ENCODE assay signal across 1 cellular context in the genomic region with DNA sequence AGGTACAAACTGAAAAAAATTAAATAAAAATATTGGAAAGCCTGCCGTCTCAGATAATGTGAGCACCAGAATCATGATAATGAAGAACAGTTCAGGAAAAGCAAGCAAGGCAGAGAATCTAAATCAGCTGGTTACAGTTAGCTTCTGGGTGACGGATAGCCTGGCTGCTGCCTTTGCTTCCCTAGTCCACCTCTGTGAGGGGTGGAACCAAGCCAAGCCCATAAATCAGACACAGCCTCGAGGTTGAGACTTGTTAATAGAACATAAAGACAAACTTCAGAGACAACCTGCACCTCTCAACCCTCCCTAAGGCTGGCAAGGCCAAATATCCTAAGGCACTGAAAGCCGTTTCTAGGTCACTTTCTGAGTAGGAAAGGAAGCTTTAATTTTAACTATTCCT.
TF ChIP-seq lines count a peak whose summit lies in the region.

No MANE protein-coding gene starts in this region.

TF ChIP-seq in SK-N-SH, 30 proteins besides CTCF, POLR2A, EP300 and RAD21 (continued from another document):
- TF ChIP-seq, protein P1, sequence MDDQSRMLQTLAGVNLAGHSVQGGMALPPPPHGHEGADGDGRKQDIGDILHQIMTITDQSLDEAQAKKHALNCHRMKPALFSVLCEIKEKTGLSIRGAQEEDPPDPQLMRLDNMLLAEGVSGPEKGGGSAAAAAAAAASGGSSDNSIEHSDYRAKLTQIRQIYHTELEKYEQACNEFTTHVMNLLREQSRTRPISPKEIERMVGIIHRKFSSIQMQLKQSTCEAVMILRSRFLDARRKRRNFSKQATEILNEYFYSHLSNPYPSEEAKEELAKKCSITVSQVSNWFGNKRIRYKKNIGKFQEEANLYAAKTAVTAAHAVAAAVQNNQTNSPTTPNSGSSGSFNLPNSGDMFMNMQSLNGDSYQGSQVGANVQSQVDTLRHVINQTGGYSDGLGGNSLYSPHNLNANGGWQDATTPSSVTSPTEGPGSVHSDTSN (IDR thresholded peaks at IDR 0.05) = peak; percentile 93
- TF ChIP-seq FOSL2 (IDR thresholded peaks at IDR 0.05; ENCODE audit: borderline replicate concordance, low read depth) (no peak), GABPA (IDR thresholded peaks at IDR 0.05; ENCODE audit: low read depth) (no peak), NFIC (IDR thresholded peaks at IDR 0.05; ENCODE audit: borderline replicate concordance) (peak; percentile 85), RFX5 (IDR thresholded peaks at IDR 0.05; ENCODE audit: low read length) (no peak)
